8 cellular contexts compared by ENCODE assay signal in the genomic region with DNA sequence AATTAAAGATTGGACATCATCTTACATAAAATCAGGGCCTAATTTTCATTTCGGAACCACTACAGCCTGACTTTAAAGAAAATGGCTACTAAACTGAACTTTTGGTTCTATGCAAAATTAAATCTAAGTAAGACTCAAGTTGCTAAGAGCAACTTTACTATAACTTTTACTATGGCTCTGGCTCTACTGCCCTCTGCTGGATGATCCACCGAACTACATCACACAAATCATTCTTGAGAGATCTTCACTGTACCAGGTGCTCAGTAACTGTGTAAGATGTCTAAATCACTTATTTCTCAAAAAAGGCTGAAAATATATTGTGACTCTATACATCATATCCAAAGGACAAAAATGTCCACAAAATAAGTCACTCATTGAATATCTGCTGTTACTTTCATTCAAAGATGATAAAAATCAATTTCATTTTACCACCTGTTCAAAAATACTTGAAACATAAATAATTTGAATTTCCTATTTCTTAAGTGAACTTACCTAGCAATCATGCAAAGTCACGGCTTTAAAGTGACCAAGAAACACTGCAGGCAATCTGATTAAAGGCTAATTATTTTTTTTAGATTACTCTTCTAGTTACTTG. TPM values are rescaled to one million over a fixed set of nuclear protein-coding genes. Genes with fewer than 3 reads are reported as not detected.
DNase-seq lines count a peak whose midpoint lies in the region; ATAC-seq, FAIRE-seq and TF ChIP-seq lines count a peak whose summit lies in the region.

No MANE protein-coding gene starts in this region.

- WGBS in aorta, 2 donors: 10 to 16% methylated on average over 3 of the region's 3 CpGs

- H3K27ac ChIP-seq in RWPE2 (ENCODE audit: poor library complexity, severe bottlenecking): no peak overlapping the region
- H3K27ac ChIP-seq in aorta (ENCODE audit: low read depth in 1 of 2, low read length in 2 of 2): no peak overlapping the region

- H3K36me3 ChIP-seq in RWPE2 (ENCODE audit: low read depth) (peaks cover 98% of the 10 kb centered on the region), aorta (ENCODE audit: control insufficient read depth in 1 of 2, insufficient read depth in 2 of 2, low read length in 1 of 2) (peaks cover 0 to 3% of the 10 kb centered on the region in 2 donors)

- H3K4me1 ChIP-seq in RWPE2 (ENCODE audit: insufficient read depth, poor library complexity, severe bottlenecking) (peaks cover 2% of the 10 kb centered on the region), aorta (ENCODE audit: control insufficient read depth in 1 of 2, insufficient read depth in 2 of 2, low read length in 2 of 2) (peaks cover 0 to 3% of the 10 kb centered on the region in 2 donors)

- peak; percentile 87 for FAIRE-seq in frontal cortex (lab: Jason Lieb, UNC)

- peak; percentile 73 for DNase-seq in CMK (ENCODE audit: low read depth)
- peak; percentile 27 for DNase-seq in HPDE6-E6E7 (ENCODE audit: extremely low spot score)
- DNase-seq in RWPE2 (ENCODE audit: low spot score): no peak
- peak; percentile 86 for DNase-seq in activated effector memory CD4-positive, alpha-beta T cell treated with anti-CD3 and anti-CD28 coated beads, Interleukin-2, amount 50 U/mL, for 16 hours
- DNase-seq in frontal cortex (ENCODE audit: low spot score in 2 of 2): peak in 1 of 2 donors; percentile 27
- peak; percentile 84 for DNase-seq in pons (ENCODE audit: low spot score)
- peak in 1 of 2 donors; percentile 56 for DNase-seq in aorta

- H3K9me3 ChIP-seq in RWPE2 (ENCODE audit: severe bottlenecking) (no peaks in the 10 kb centered on the region), aorta (ENCODE audit: control insufficient read depth, low read length) (no peaks in the 10 kb centered on the region)

- ATAC-seq in GM19397 (IDR thresholded peaks at IDR 0.05; ENCODE audit: unreplicated experiment) (peak; percentile 78), RWPE2 (ENCODE audit: low read depth) (peak; percentile 58), aorta (ENCODE audit: low FRiP score) (peak; percentile 85)

- intact Hi-C loops in aorta (cut with DNase I): loop anchor here (2.0 to 10.0 kb wide), 2 partner anchors 147 to 311 kb away; partner anchors contain the start of genes ITGA1 (in 1 of the 2) and PELO (in 1 of the 2)

- TF ChIP-seq CTCF in RWPE2 (IDR thresholded peaks at IDR 0.05; ENCODE audit: poor library complexity, severe bottlenecking): peak; percentile 99

- H3K4me3 ChIP-seq in RWPE2 (ENCODE audit: severe bottlenecking) (no peak overlapping the region), aorta (ENCODE audit: low read length in 2 of 2) (no peak overlapping the region)

- no peaks in the 10 kb centered on the region for H3K27me3 ChIP-seq in RWPE2 (ENCODE audit: insufficient read depth, poor library complexity, severe bottlenecking)
- no peaks in the 10 kb centered on the region for H3K27me3 ChIP-seq in aorta (ENCODE audit: control insufficient read depth in 1 of 2, insufficient read depth in 2 of 2, low read length in 1 of 2)

RNA-seq across cellular contexts. Expression of gene MOCS2, which starts 13.5 kb away (rescaled TPM):
- total RNA-seq in frontal cortex (28.9 TPM), aorta (10 to 100 TPM; 36.5 to 39.2 TPM)
- polyA plus RNA-seq in aorta: 100 to 1,000 TPM in 1 of 2 donors, 10 to 100 TPM in 1; 67.7 to 130 TPM
